ENCODE assay signal across 8 cellular contexts in the genomic region with DNA sequence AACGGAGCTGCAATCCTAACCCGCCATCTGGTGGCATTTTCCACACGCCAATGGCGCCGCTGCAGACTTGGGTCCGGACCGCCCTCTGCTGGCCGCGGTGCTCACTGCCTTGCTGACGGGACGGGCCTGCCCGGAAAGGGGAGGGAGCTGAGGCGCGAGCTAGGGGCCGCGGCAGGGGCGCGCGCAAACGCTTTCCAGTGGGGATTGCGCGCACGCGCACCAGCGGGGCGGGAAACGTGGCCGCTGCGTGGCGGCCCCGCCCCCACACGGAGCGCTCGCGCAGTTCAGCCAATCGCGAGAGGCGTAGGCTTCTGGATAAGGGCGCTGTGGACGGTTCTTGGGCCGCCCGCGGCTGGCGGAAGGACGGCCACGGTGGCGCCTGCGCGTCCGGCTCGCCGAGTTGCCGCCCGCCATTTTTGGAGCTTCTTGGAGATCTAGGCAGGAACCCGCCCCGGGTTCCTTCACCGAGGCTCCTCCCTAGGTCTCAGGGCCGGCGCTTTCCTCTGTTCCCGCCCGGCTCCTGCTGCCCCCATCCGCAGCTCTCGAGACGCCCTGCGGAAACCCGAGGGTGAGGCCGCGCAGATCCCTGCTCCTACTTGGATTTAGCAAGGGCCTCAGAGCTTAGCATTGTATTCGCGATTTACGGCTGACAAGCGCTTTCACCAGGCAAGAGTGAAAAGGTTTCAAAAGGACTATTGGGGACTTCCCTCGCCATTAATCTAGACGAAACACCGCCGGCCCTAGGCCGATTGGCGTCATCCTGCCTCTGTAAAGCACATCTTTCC. TPM values are rescaled to one million over a fixed set of nuclear protein-coding genes. Genes with fewer than 3 reads are reported as not detected.
A peak's percentile ranks its signal among the peaks of the same experiment; 100 is the strongest.
DNase-seq lines count a peak whose midpoint lies in the region; ATAC-seq and TF ChIP-seq lines count a peak whose summit lies in the region.

TSS of gene STAG1 (minus strand) at position 52 of the 785 bp plus-strand sequence. CDS start 121,480 bp downstream, outside the sequence.

- peak within 1 kb of the TSS; percentile 88 for H3K4me3 Mint-ChIP-seq in GM23338
- peak within 1 kb of the TSS; percentile 92 to 98 (median 94) for H3K4me3 Mint-ChIP-seq in naive thymus-derived CD8-positive, alpha-beta T cell

- TF ChIP-seq CTCF in GM23338 (conservative IDR thresholded peaks at IDR 0.05; ENCODE audit: low read depth in 2 of 2) = peak; percentile 70 to 99
- peak; percentile 81 to 88 for TF ChIP-seq CTCF in fibroblast of lung (conservative IDR thresholded peaks at IDR 0.05 in 1 of 2, IDR thresholded peaks at IDR 0.05 in 1 of 2; ENCODE audit: low read depth in 1 of 2, low read length in 2 of 2)

- H4K20me1 ChIP-seq in GM23338 (replicated peaks; ENCODE audit: insufficient read depth) (no peaks in the 10 kb centered on the region), fibroblast of lung (ENCODE audit: control insufficient read depth, extremely low read depth, insufficient read depth, low read length) (no peaks in the 10 kb centered on the region)

- H3K27ac Mint-ChIP-seq in GM23338 = peak within 1 kb of the TSS; percentile 98
- peak within 1 kb of the TSS; percentile 91 to 99 (median 96) for H3K27ac Mint-ChIP-seq in naive thymus-derived CD8-positive, alpha-beta T cell

- H3K4me1 Mint-ChIP-seq in GM23338 = peaks cover 42% of the 10 kb centered on the region
- peaks cover 24 to 50% (median 44%) of the 10 kb centered on the region in 4 donors for H3K4me1 Mint-ChIP-seq in naive thymus-derived CD8-positive, alpha-beta T cell

- no peaks in the 10 kb centered on the region for H3K36me3 Mint-ChIP-seq in GM23338 (ENCODE audit: low read depth)
- no peaks in the 10 kb centered on the region for H3K36me3 Mint-ChIP-seq in naive thymus-derived CD8-positive, alpha-beta T cell

- peak within 1 kb of the TSS; percentile 100 for H3K27ac ChIP-seq in GM23338 (ENCODE audit: low read depth)
- peak within 1 kb of the TSS; percentile 94 for H3K27ac ChIP-seq in fibroblast of lung (ENCODE audit: insufficient read depth, low read length)

- H3K27me3 ChIP-seq in GM23338 (ENCODE audit: insufficient read depth) (no peaks in the 10 kb centered on the region), fibroblast of lung (ENCODE audit: control insufficient read depth, insufficient read depth, low read length) (no peaks in the 10 kb centered on the region)

- DNase-seq in EL (peak; percentile 98), GM23338 (ENCODE audit: low spot score) (peak; percentile 97), LHCN-M2 (ENCODE audit: low read depth) (peak; percentile 97), RPMI7951 (ENCODE audit: low read depth) (peak; percentile 97), fibroblast of lung (ENCODE audit: low read depth in 2 of 2) (peak; percentile 96 to 98)
- DNase-seq in activated T-helper 1 cell treated with anti-CD3 and anti-CD28 coated beads, Interleukin-2, amount 50 U/mL, for 16 hours (ENCODE audit: low read depth in 1 of 2, low spot score in 1 of 2) = peak; percentile 98 to 99
- DNase-seq in naive thymus-derived CD8-positive, alpha-beta T cell = peak; percentile 96 to 99 (median 99)
- peak; percentile 96 to 99 (median 98) for DNase-seq in stimulated activated naive CD4-positive, alpha-beta T cell (lab: John Stamatoyannopoulos, UW)

- H3K9me3 ChIP-seq in fibroblast of lung (ENCODE audit: control insufficient read depth, insufficient read depth, low read depth, low read length) = no peaks in the 10 kb centered on the region

- peaks cover 27% of the 10 kb centered on the region for H3K4me1 ChIP-seq in GM23338 (ENCODE audit: insufficient read depth)
- H3K4me1 ChIP-seq in fibroblast of lung (ENCODE audit: control insufficient read depth, extremely low read depth, insufficient read depth, low read length) = peaks cover 10% of the 10 kb centered on the region

- H3K79me2 ChIP-seq in GM23338 (replicated peaks; ENCODE audit: insufficient read depth) (peaks cover 37% of the 10 kb centered on the region), fibroblast of lung (ENCODE audit: control insufficient read depth, insufficient read depth, low read length) (peaks cover 31% of the 10 kb centered on the region)

- POLR2A ChIA-PET in naive thymus-derived CD8-positive, alpha-beta T cell (lab: Charles Lee) = interaction anchor here (0.5 to 4.2 kb wide), 37 partner anchors 12 to 1857 kb away, joined by 3 to 108 read pairs (median 3); partner anchors contain the start of genes CEP70, MSL2, NCK1 and PCCB

- no peaks in the 10 kb centered on the region for H3K36me3 ChIP-seq in GM23338 (ENCODE audit: insufficient read depth)
- H3K36me3 ChIP-seq in fibroblast of lung (ENCODE audit: control insufficient read depth, insufficient read depth, low read length) = no peaks in the 10 kb centered on the region

- peak within 1 kb of the TSS; percentile 67 for H2AFZ ChIP-seq in GM23338
- peak within 1 kb of the TSS; percentile 94 for H2AFZ ChIP-seq in fibroblast of lung (ENCODE audit: low read length)

- no peaks in the 10 kb centered on the region for H3K9me2 ChIP-seq in GM23338 (ENCODE audit: insufficient read depth)

- no peaks in the 10 kb centered on the region for H3K9me3 Mint-ChIP-seq in GM23338
- no peaks in the 10 kb centered on the region for H3K9me3 Mint-ChIP-seq in naive thymus-derived CD8-positive, alpha-beta T cell

- peak within 1 kb of the TSS; percentile 88 for H3K4me2 ChIP-seq in GM23338
- peak within 1 kb of the TSS; percentile 96 for H3K4me2 ChIP-seq in fibroblast of lung (ENCODE audit: extremely low read depth, insufficient read depth, low read length)

- peak within 1 kb of the TSS; percentile 75 for H3K4me3 ChIP-seq in GM23338
- peak within 1 kb of the TSS; percentile 71 to 84 (median 78) for H3K4me3 ChIP-seq in fibroblast of lung (replicated peaks in 1 of 4; ENCODE audit: control extremely low read depth in 1 of 4, insufficient read depth in 1 of 4, low read depth in 3 of 4, low read length in 4 of 4)

- no peaks in the 10 kb centered on the region for H3K27me3 Mint-ChIP-seq in GM23338 (ENCODE audit: insufficient read depth, low read depth, poor library complexity)
- no peaks in the 10 kb centered on the region for H3K27me3 Mint-ChIP-seq in naive thymus-derived CD8-positive, alpha-beta T cell

- peak; percentile 88 for ATAC-seq in GM23338
- peak; percentile 81 to 84 for ATAC-seq in naive thymus-derived CD8-positive, alpha-beta T cell

- peaks cover 7% of the 10 kb centered on the region; the same call in 1 of the 2 replicates for H3F3A ChIP-seq in GM23338 (replicated peaks; ENCODE audit: low read depth)

- H3K9ac ChIP-seq in fibroblast of lung (ENCODE audit: insufficient read depth, low read length) = peak within 1 kb of the TSS; percentile 93

TF ChIP-seq in GM23338, 12 proteins besides CTCF, POLR2A, EP300 and RAD21 (continues in another document):
- no peak for TF ChIP-seq EZH2phosphoT487 (IDR thresholded peaks at IDR 0.05; ENCODE audit: unreplicated experiment)
- no peak for TF ChIP-seq ZNF331 (CRISPR knock-in tag; IDR thresholded peaks at IDR 0.05; ENCODE audit: low read depth)
- TF ChIP-seq, protein P1, sequence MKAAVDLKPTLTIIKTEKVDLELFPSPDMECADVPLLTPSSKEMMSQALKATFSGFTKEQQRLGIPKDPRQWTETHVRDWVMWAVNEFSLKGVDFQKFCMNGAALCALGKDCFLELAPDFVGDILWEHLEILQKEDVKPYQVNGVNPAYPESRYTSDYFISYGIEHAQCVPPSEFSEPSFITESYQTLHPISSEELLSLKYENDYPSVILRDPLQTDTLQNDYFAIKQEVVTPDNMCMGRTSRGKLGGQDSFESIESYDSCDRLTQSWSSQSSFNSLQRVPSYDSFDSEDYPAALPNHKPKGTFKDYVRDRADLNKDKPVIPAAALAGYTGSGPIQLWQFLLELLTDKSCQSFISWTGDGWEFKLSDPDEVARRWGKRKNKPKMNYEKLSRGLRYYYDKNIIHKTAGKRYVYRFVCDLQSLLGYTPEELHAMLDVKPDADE (IDR thresholded peaks at IDR 0.05) = no peak
- TF ChIP-seq JUNB (IDR thresholded peaks at IDR 0.05; ENCODE audit: unreplicated experiment) = no peak

RNA-seq across cellular contexts. Expression of gene STAG1, which starts in this region (rescaled TPM):
- total RNA-seq in GM23338 (2014; rRNA removed; shearing (Covaris generic)) = 21.9 and 23.7 TPM in 2 replicates
- polyA plus RNA-seq in GM23338 (2016; fragmentation: Nextera tagmentation; extraction: Ambion mirVana) = 7.6 and 9.0 TPM in 2 replicates
- 24.6 and 27.5 TPM in 2 replicates for total RNA-seq in LHCN-M2 (2014; rRNA removed)
- 6.0 TPM for polyA plus RNA-seq in LHCN-M2 (2012)
- 39.7 and 42.5 TPM in 2 replicates for total RNA-seq in RPMI7951 (2014; rRNA removed; shearing (Covaris generic))
- total RNA-seq in fibroblast of lung = 38.6 and 48.0 TPM in 2 replicates
- polyA plus RNA-seq in fibroblast of lung = 23.2 and 24.6 TPM in 2 replicates
- 15.1 and 17.6 TPM in 2 replicates for polyA plus RNA-seq in fibroblast of lung (2012)
- polyA minus RNA-seq in fibroblast of lung (ENCODE audit: low replicate concordance) = 8.1 and 8.7 TPM in 2 replicates
- 10 to 100 TPM; 47.7 to 51.2 TPM for total RNA-seq in naive thymus-derived CD8-positive, alpha-beta T cell
- polyA plus RNA-seq in naive thymus-derived CD8-positive, alpha-beta T cell = 10 to 100 TPM; 15.1 to 17.5 (median 16.9) TPM

Comparison
In these comparisons a context has a peak if more than half of its experiments do, and no peak if none do; other contexts are left out.
1. Peak in every context shown above with its lines: DNase-seq, ATAC-seq, H3K4me3 ChIP-seq and H3K27ac ChIP-seq.